ENCODE assay signal across 25 cellular contexts in the genomic region with DNA sequence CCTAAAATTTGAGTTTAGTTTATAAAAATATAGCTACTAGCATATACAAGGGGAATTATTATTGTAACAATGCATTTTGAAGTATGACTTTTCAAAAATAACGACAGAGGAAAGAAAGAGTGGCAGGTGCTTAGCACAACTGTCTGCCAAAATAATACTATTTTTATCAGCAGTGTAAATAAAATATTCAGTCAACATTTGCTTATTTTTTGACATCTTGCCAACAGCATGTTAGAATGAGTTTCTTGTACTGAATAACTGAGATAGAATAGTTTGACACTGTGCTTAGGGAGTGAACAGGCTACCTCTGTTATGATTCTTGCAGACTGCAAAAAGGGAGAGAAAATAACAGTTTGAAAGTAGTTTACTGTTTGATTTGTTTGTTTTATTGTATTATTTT.
"Had no signal": no experiment of that assay in that cellular context is flagged by ENCODE, and none has a peak within 500 bp of the region (broad histone marks: within the 10 kb centered on the region; RNA-seq: fewer than 3 reads in every experiment).

No MANE protein-coding gene starts in this region.

- H3K27ac Mint-ChIP-seq: activated CD8-positive, alpha-beta T cell treated with anti-CD3 and anti-CD28 coated beads, Interleukin-2, amount 10 ng/mL, durations not matched to agents 7 days and 5 days; activated naive CD4-positive, alpha-beta T cell treated with anti-CD3 and anti-CD28 coated beads, Interleukin-2, amount 50 U/mL, for 24 hours; T-helper 1 cell treated with Interleukin-12 subunit alpha and Interleukin-12 subunit beta and Interleukin-4 antibody, amounts not matched to agents 30 μg/mL and 1 μg/mL, for 36 hours; WTC11 had no signal

- FAIRE-seq: bronchial epithelial cell, K562 had no signal

- H3K4me1 ChIP-seq: Peyer's patch had no signal

- H3K4me1 Mint-ChIP-seq: activated naive CD4-positive, alpha-beta T cell treated with anti-CD3 and anti-CD28 coated beads, Interleukin-2, amount 50 U/mL, for 24 hours; central memory CD8-positive, alpha-beta T cell; WTC11 had no signal

- H3K9me3 ChIP-seq: Peyer's patch had no signal

- H3K27me3 Mint-ChIP-seq: activated naive CD4-positive, alpha-beta T cell treated with anti-CD3 and anti-CD28 coated beads, Interleukin-2, amount 50 U/mL, for 24 hours; central memory CD8-positive, alpha-beta T cell had no signal

- H3K27ac ChIP-seq: Peyer's patch, RWPE1 had no signal

- H3K36me3 ChIP-seq: Peyer's patch had no signal

- H3K27me3 ChIP-seq: Peyer's patch had no signal

- H3K4me3 ChIP-seq: K562, Peyer's patch had no signal

- ATAC-seq: activated CD8-positive, alpha-beta T cell treated with anti-CD3 and anti-CD28 coated beads, Interleukin-2, amount 10 ng/mL, durations not matched to agents 7 days and 5 days; K562; WTC11 had no signal

- H3K9me3 Mint-ChIP-seq: WTC11 had no signal

- DNase-seq: activated CD4-positive, alpha-beta T cell treated with anti-CD3 and anti-CD28 coated beads for 48 hours; activated CD4-positive, alpha-beta T cell treated with anti-CD3 and anti-CD28 coated beads, Interleukin-2, amount 50 U/mL, for 4 hours; activated CD4-positive, CD25-positive, alpha-beta regulatory T cell treated with anti-CD3 and anti-CD28 coated beads, Interleukin-2, amount 50 U/mL, for 72 hours; activated CD8-positive, alpha-beta memory T cell treated with anti-CD3 and anti-CD28 coated beads, Interleukin-2, amount 50 U/mL, for 48 hours; activated CD8-positive, alpha-beta T cell treated with anti-CD3 and anti-CD28 coated beads, Interleukin-2, amount 10 ng/mL, durations not matched to agents 7 days and 5 days; activated effector memory CD4-positive, alpha-beta T cell treated with Interleukin-2 at 50 U/mL for 16 hours; activated naive CD4-positive, alpha-beta T cell; activated T-cell treated with anti-CD3 and anti-CD28 coated beads, Interleukin-2, amount 50 U/mL, for 1 hour; aorta; Karpas-422; NCI-H146; NCI-H2029; NCI-H2107; NCI-H2171 treated with DMSO at 0.1 percent for 48 hours; NCI-H524; NCI-H82; Peyer's patch; Right ventricle myocardium superior had no signal

- H3K4me3 Mint-ChIP-seq: activated CD8-positive, alpha-beta T cell treated with anti-CD3 and anti-CD28 coated beads, Interleukin-2, amount 10 ng/mL, durations not matched to agents 7 days and 5 days; activated naive CD4-positive, alpha-beta T cell treated with anti-CD3 and anti-CD28 coated beads, Interleukin-2, amount 50 U/mL, for 24 hours; central memory CD8-positive, alpha-beta T cell; T-helper 1 cell treated with Interleukin-12 subunit alpha and Interleukin-12 subunit beta and Interleukin-4 antibody, amounts not matched to agents 30 μg/mL and 1 μg/mL, for 36 hours; WTC11 had no signal

- H3K36me3 Mint-ChIP-seq: activated naive CD4-positive, alpha-beta T cell treated with anti-CD3 and anti-CD28 coated beads, Interleukin-2, amount 50 U/mL, for 24 hours; WTC11 had no signal
